17 cellular contexts compared by ENCODE assay signal in the genomic region with DNA sequence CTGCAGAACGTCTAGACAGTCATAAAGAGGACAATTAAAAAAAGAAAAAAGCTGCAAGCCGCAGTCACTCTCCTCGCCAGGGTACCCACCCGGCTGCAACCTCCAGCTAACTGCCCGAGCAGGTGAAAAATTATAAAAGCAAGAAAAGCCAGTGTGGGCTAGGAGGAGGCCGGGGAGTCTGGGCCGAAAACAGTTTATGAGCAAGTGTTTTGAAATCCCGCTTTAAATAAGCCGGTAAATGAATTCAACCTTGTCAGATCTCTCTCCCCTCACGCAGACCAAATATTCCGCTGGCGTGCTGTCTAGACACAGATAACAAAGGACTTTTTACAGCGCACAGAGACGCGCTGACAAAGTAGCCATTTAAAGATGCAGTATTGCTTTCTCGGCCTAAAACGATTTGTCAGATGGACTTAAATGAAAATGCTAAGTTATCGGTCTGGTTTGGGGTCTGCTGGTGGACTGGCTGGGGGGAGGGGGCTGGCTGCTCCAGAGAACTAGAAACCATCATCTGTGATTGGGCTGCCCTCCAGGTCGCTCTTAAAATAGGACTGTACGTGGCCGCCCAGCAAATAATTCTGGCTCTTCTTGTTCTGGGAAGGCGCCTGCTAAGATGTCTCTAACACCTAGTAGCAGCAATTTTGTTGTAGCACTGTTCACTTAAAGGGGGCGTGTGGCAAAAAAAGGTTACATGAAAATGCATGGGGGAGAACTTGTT. TPM values are rescaled to one million over a fixed set of nuclear protein-coding genes. Genes with fewer than 3 reads are reported as not detected.
DNase-seq lines count a peak whose midpoint lies in the region; ATAC-seq and TF ChIP-seq lines count a peak whose summit lies in the region.
"Had no signal": no experiment of that assay in that cellular context is flagged by ENCODE, and none has a peak within 500 bp of the region (broad histone marks: within the 10 kb centered on the region; RNA-seq: fewer than 3 reads in every experiment).

No MANE protein-coding gene starts in this region.

- H3K27ac Mint-ChIP-seq in progenitor cell of endocrine pancreas: peak overlapping the region; percentile 56
- no peak overlapping the region for H3K27ac Mint-ChIP-seq in natural killer cell
- no peak overlapping the region for H3K27ac Mint-ChIP-seq in CD4-positive, alpha-beta T cell
- H3K27ac Mint-ChIP-seq: activated CD8-positive, alpha-beta T cell treated with anti-CD3 and anti-CD28 coated beads, Interleukin-2, amount 10 ng/mL, durations not matched to agents 7 days and 5 days; activated naive CD4-positive, alpha-beta T cell treated with anti-CD3 and anti-CD28 coated beads, Interleukin-2, amount 10 ng/mL, durations not matched to agents 7 days and 5 days; CD4-positive, CD25-positive, alpha-beta regulatory T cell had no signal

- no peak for ATAC-seq in natural killer cell
- ATAC-seq in CD4-positive, alpha-beta T cell (ENCODE audit: poor library complexity): no peak
- no peak for ATAC-seq in GM21367 (IDR thresholded peaks at IDR 0.05; ENCODE audit: unreplicated experiment)
- ATAC-seq: activated CD8-positive, alpha-beta T cell treated with anti-CD3 and anti-CD28 coated beads, Interleukin-2, amount 10 ng/mL, durations not matched to agents 7 days and 5 days had no signal

- CTCF ChIA-PET in CD4-positive, alpha-beta T cell (lab: Charles Lee): no interaction called here

- H3K4me1 ChIP-seq in DOHH2 (ENCODE audit: control insufficient read depth, low read length) (peaks cover 85% of the 10 kb centered on the region), NT2/D1 (ENCODE audit: insufficient read depth, insufficient read length) (peaks cover 33% of the 10 kb centered on the region), spleen (peaks cover 10 to 91% (median 54%) of the 10 kb centered on the region in 6 donors)

- H3K27me3 Mint-ChIP-seq in progenitor cell of endocrine pancreas: no peaks in the 10 kb centered on the region
- peaks cover 4 to 15% of the 10 kb centered on the region in 2 donors for H3K27me3 Mint-ChIP-seq in natural killer cell (ENCODE audit: low read depth in 2 of 2)
- H3K27me3 Mint-ChIP-seq in CD4-positive, alpha-beta T cell: no peaks in the 10 kb centered on the region

- peaks cover 41% of the 10 kb centered on the region for H3F3A ChIP-seq in DOHH2 (ENCODE audit: control insufficient read depth, insufficient read depth)

- H3K27me3 ChIP-seq in DOHH2 (ENCODE audit: control insufficient read depth, low read length) (no peaks in the 10 kb centered on the region), NT2/D1 (ENCODE audit: insufficient read depth, insufficient read length) (no peaks in the 10 kb centered on the region), spleen (replicated peaks in 1 of 7) (no peaks in the 10 kb centered on the region)
- H3K27me3 ChIP-seq in CD4-positive, alpha-beta T cell (ENCODE audit: control insufficient read depth, insufficient read depth, low read length): no peaks in the 10 kb centered on the region
- H3K27me3 ChIP-seq: thyroid gland had no signal

- no peaks in the 10 kb centered on the region for H3K9me2 ChIP-seq in DOHH2 (replicated peaks; ENCODE audit: control insufficient read depth, low read length)

- H3K4me3 Mint-ChIP-seq in progenitor cell of endocrine pancreas (ENCODE audit: low read depth): no peak overlapping the region
- H3K4me3 Mint-ChIP-seq in natural killer cell: no peak overlapping the region
- H3K4me3 Mint-ChIP-seq in CD4-positive, alpha-beta T cell: no peak overlapping the region
- H3K4me3 Mint-ChIP-seq: activated CD8-positive, alpha-beta T cell treated with anti-CD3 and anti-CD28 coated beads, Interleukin-2, amount 10 ng/mL, durations not matched to agents 7 days and 5 days; activated naive CD4-positive, alpha-beta T cell treated with anti-CD3 and anti-CD28 coated beads, Interleukin-2, amount 10 ng/mL, durations not matched to agents 7 days and 5 days; CD4-positive, CD25-positive, alpha-beta regulatory T cell had no signal

- peaks cover 21% of the 10 kb centered on the region for H3K4me1 Mint-ChIP-seq in progenitor cell of endocrine pancreas (ENCODE audit: low read depth)
- peaks cover 14 to 17% of the 10 kb centered on the region in 2 donors for H3K4me1 Mint-ChIP-seq in natural killer cell
- peaks cover 16% of the 10 kb centered on the region for H3K4me1 Mint-ChIP-seq in CD4-positive, alpha-beta T cell (ENCODE audit: low read depth)

- H3K4me3 ChIP-seq in DOHH2 (ENCODE audit: low read length): peak overlapping the region; percentile 65
- H3K4me3 ChIP-seq in NT2/D1 (ENCODE audit: insufficient read length, low read depth): no peak overlapping the region
- no peak overlapping the region for H3K4me3 ChIP-seq in spleen
- H3K4me3 ChIP-seq: lung, thyroid gland had no signal

- H3K36me3 ChIP-seq in DOHH2 (ENCODE audit: control insufficient read depth, low read length) (0 out of 2 replicates have a peak, but pooled peaks cover 2% of the 10 kb centered on the region), NT2/D1 (ENCODE audit: insufficient read depth, insufficient read length, low read length) (peaks cover 46% of the 10 kb centered on the region), spleen (no peaks in the 10 kb centered on the region)
- H3K36me3 ChIP-seq: thyroid gland had no signal

- no peak for TF ChIP-seq POLR2A in spleen (IDR thresholded peaks at IDR 0.05)

- no peaks in the 10 kb centered on the region for H4K20me1 ChIP-seq in DOHH2 (ENCODE audit: control insufficient read depth, insufficient read depth, low read depth, low read length)

- H3K9me3 Mint-ChIP-seq in progenitor cell of endocrine pancreas (ENCODE audit: low read depth) (no peaks in the 10 kb centered on the region), natural killer cell (no peaks in the 10 kb centered on the region)
- no peaks in the 10 kb centered on the region for H3K9me3 Mint-ChIP-seq in CD4-positive, alpha-beta T cell
- H3K9me3 Mint-ChIP-seq: activated naive CD4-positive, alpha-beta T cell treated with anti-CD3 and anti-CD28 coated beads, Interleukin-2, amount 10 ng/mL, durations not matched to agents 7 days and 5 days; CD4-positive, CD25-positive, alpha-beta regulatory T cell had no signal

- POLR2A ChIA-PET in CD4-positive, alpha-beta T cell (lab: Charles Lee): no interaction called here

- intact Hi-C loops in natural killer cell (cut with micrococcal nuclease) (no loop called here), spleen (cut with DNase I; ENCODE audit: low total_unique reads) (no loop called here)
- intact Hi-C loops in CD4-positive, alpha-beta T cell (cut with DNase I, micrococcal nuclease): no loop called here

- peak overlapping the region; percentile 87 for H3K4me2 ChIP-seq in DOHH2 (ENCODE audit: low read length)

- H3K27ac ChIP-seq in DOHH2 (ENCODE audit: low read depth, low read length) (peak overlapping the region; percentile 92), spleen (no peak overlapping the region)
- no peak overlapping the region for H3K27ac ChIP-seq in CD4-positive, alpha-beta T cell (ENCODE audit: low read depth, low read length)
- H3K27ac ChIP-seq: thyroid gland had no signal

- peaks cover 44% of the 10 kb centered on the region for H3K79me2 ChIP-seq in DOHH2 (ENCODE audit: control insufficient read depth, low read length)

- no peak for DNase-seq in NT2/D1 (ENCODE audit: low read depth, low spot score)
- DNase-seq in globus pallidus (ENCODE audit: low spot score): peak; percentile 44
- DNase-seq in progenitor cell of endocrine pancreas (ENCODE audit: low spot score, unreplicated experiment): no peak
- no peak for DNase-seq in natural killer cell
- no peak for DNase-seq in CD4-positive, alpha-beta T cell
- DNase-seq in spleen: no peak
- DNase-seq: activated CD8-positive, alpha-beta T cell treated with anti-CD3 and anti-CD28 coated beads, Interleukin-2, amount 10 ng/mL, durations not matched to agents 7 days and 5 days; activated naive CD4-positive, alpha-beta T cell treated with anti-CD3 and anti-CD28 coated beads, Interleukin-2, amount 10 ng/mL, durations not matched to agents 7 days and 5 days; CD4-positive, CD25-positive, alpha-beta regulatory T cell; dermis blood vessel endothelial cell; H7; NCI-H446 treated with DMSO at 0.1 percent for 48 hours; SW 1271; thyroid gland had no signal

- H3K36me3 Mint-ChIP-seq in progenitor cell of endocrine pancreas (ENCODE audit: insufficient read depth) (no peaks in the 10 kb centered on the region), natural killer cell (no peaks in the 10 kb centered on the region)
- H3K36me3 Mint-ChIP-seq in CD4-positive, alpha-beta T cell (ENCODE audit: low read depth): no peaks in the 10 kb centered on the region
- H3K36me3 Mint-ChIP-seq: activated naive CD4-positive, alpha-beta T cell treated with anti-CD3 and anti-CD28 coated beads, Interleukin-2, amount 10 ng/mL, durations not matched to agents 7 days and 5 days; CD4-positive, CD25-positive, alpha-beta regulatory T cell had no signal

- 85 to 94% (median 87%) methylated on average over 23 of the region's 23 CpGs for WGBS in spleen, 5 donors

- peak overlapping the region; percentile 34 for H3K9ac ChIP-seq in NT2/D1 (ENCODE audit: insufficient read length, low read depth)

- H3K9me3 ChIP-seq in DOHH2 (ENCODE audit: control insufficient read depth, insufficient read depth, low read length) (no peaks in the 10 kb centered on the region), NT2/D1 (ENCODE audit: insufficient read depth, low read length) (no peaks in the 10 kb centered on the region), spleen (no peaks in the 10 kb centered on the region)
- no peaks in the 10 kb centered on the region for H3K9me3 ChIP-seq in CD4-positive, alpha-beta T cell (ENCODE audit: control insufficient read depth, low read length)
- H3K9me3 ChIP-seq: thyroid gland had no signal

- no peak for TF ChIP-seq CTCF in DOHH2 (IDR thresholded peaks at IDR 0.05; ENCODE audit: low read depth, low read length, poor library complexity, severe bottlenecking)
- no peak for TF ChIP-seq CTCF in progenitor cell of endocrine pancreas (IDR thresholded peaks at IDR 0.05; ENCODE audit: unreplicated experiment)
- no peak for TF ChIP-seq CTCF in natural killer cell (IDR thresholded peaks at IDR 0.05)
- no peak for TF ChIP-seq CTCF in CD4-positive, alpha-beta T cell (IDR thresholded peaks at IDR 0.05)
- TF ChIP-seq CTCF in spleen (IDR thresholded peaks at IDR 0.05 in 8 of 11, conservative IDR thresholded peaks at IDR 0.05 in 3 of 11): no peak

RNA-seq across cellular contexts. Expression of a gene that starts 24.5 kb away (rescaled TPM):
- total RNA-seq in progenitor cell of endocrine pancreas: 9.1 and 9.2 TPM in 2 replicates
- total RNA-seq in natural killer cell: 1 to 10 TPM; 1.2 to 5.9 (median 2.4) TPM
- total RNA-seq in CD4-positive, alpha-beta T cell: 10 to 100 TPM; 15.7 to 18.0 TPM
- total RNA-seq in spleen: 10 to 100 TPM in 5 of 7 donors, 1 to 10 TPM in 2; 7.3 to 15.7 (median 10.9) TPM
- polyA plus RNA-seq in spleen: 1 to 10 TPM; 4.8 to 7.9 (median 6.7) TPM
